ENCODE assay signal across 10 cellular contexts in genomic region chr9:129932303-129933151, GRCh38.
A peak's percentile ranks its signal among the peaks of the same experiment; 100 is the strongest.
DNase-seq lines count a peak whose midpoint lies in the region; ATAC-seq and TF ChIP-seq lines count a peak whose summit lies in the region.
"Had no signal": no experiment of that assay in that cellular context is flagged by ENCODE, and none has a peak within 500 bp of the region (broad histone marks: within the 10 kb centered on the region; RNA-seq: fewer than 3 reads in every experiment).

No MANE protein-coding gene starts in this region.

- no peaks in the 10 kb centered on the region for H3K9me3 Mint-ChIP-seq in activated naive CD4-positive, alpha-beta T cell treated with anti-CD3 and anti-CD28 coated beads, Interleukin-2, amount 10 ng/mL, durations not matched to agents 7 days and 5 days
- no peaks in the 10 kb centered on the region for H3K9me3 Mint-ChIP-seq in activated naive CD8-positive, alpha-beta T cell treated with anti-CD3 and anti-CD28 coated beads, Interleukin-2, amount 10 ng/mL, durations not matched to agents 7 days and 5 days
- no peaks in the 10 kb centered on the region for H3K9me3 Mint-ChIP-seq in type B pancreatic cell

- CTCF ChIA-PET in activated naive CD4-positive, alpha-beta T cell treated with anti-CD3 and anti-CD28 coated beads, Interleukin-2, amount 10 ng/mL, durations not matched to agents 7 days and 5 days (lab: Charles Lee), result interaction anchor here (0.6 to 1.3 kb wide), 4 partner anchors 22 to 107 kb away, joined by 3 read pairs; no protein-coding TSS in a partner anchor

- no peak overlapping the region for H3K4me3 ChIP-seq in lower lobe of right lung

- intact Hi-C loops in lower lobe of right lung (cut with DNase I), result no loop called here

- H3K4me3 Mint-ChIP-seq in activated naive CD4-positive, alpha-beta T cell treated with anti-CD3 and anti-CD28 coated beads, Interleukin-2, amount 10 ng/mL, durations not matched to agents 7 days and 5 days, result peak overlapping the region; percentile 16
- H3K4me3 Mint-ChIP-seq in activated naive CD8-positive, alpha-beta T cell treated with anti-CD3 and anti-CD28 coated beads, Interleukin-2, amount 10 ng/mL, durations not matched to agents 7 days and 5 days, result peak overlapping the region; percentile 65
- peak overlapping the region; percentile 15 for H3K4me3 Mint-ChIP-seq in type B pancreatic cell

- peaks cover 18% of the 10 kb centered on the region for H3K36me3 ChIP-seq in lower lobe of right lung

- peaks cover 52% of the 10 kb centered on the region for H3K4me1 Mint-ChIP-seq in activated naive CD4-positive, alpha-beta T cell treated with anti-CD3 and anti-CD28 coated beads, Interleukin-2, amount 10 ng/mL, durations not matched to agents 7 days and 5 days
- H3K4me1 Mint-ChIP-seq in activated naive CD8-positive, alpha-beta T cell treated with anti-CD3 and anti-CD28 coated beads, Interleukin-2, amount 10 ng/mL, durations not matched to agents 7 days and 5 days, result peaks cover 37% of the 10 kb centered on the region
- H3K4me1 Mint-ChIP-seq in type B pancreatic cell (ENCODE audit: unreplicated experiment), result peaks cover 23% of the 10 kb centered on the region

- peak overlapping the region; percentile 78 for H3K27ac Mint-ChIP-seq in activated naive CD4-positive, alpha-beta T cell treated with anti-CD3 and anti-CD28 coated beads, Interleukin-2, amount 10 ng/mL, durations not matched to agents 7 days and 5 days
- peak overlapping the region; percentile 77 for H3K27ac Mint-ChIP-seq in activated naive CD8-positive, alpha-beta T cell treated with anti-CD3 and anti-CD28 coated beads, Interleukin-2, amount 10 ng/mL, durations not matched to agents 7 days and 5 days
- peak overlapping the region; percentile 32 for H3K27ac Mint-ChIP-seq in type B pancreatic cell

- no peaks in the 10 kb centered on the region for H3K27me3 ChIP-seq in lower lobe of right lung (ENCODE audit: low read depth)

- TF ChIP-seq CTCF in lower lobe of right lung (IDR thresholded peaks at IDR 0.05), result no peak
- no peak for TF ChIP-seq CTCF in type B pancreatic cell (conservative IDR thresholded peaks at IDR 0.05)

- no peak for ATAC-seq in activated naive CD8-positive, alpha-beta T cell treated with anti-CD3 and anti-CD28 coated beads, Interleukin-2, amount 10 ng/mL, durations not matched to agents 7 days and 5 days (ENCODE audit: low read depth)
- peak in 1 of 2 donors; percentile 26 for ATAC-seq in lower lobe of right lung
- ATAC-seq in HG03108 (IDR thresholded peaks at IDR 0.05; ENCODE audit: unreplicated experiment), result no peak

- peaks cover 43% of the 10 kb centered on the region for H3K36me3 Mint-ChIP-seq in activated naive CD4-positive, alpha-beta T cell treated with anti-CD3 and anti-CD28 coated beads, Interleukin-2, amount 10 ng/mL, durations not matched to agents 7 days and 5 days
- peaks cover 30% of the 10 kb centered on the region for H3K36me3 Mint-ChIP-seq in activated naive CD8-positive, alpha-beta T cell treated with anti-CD3 and anti-CD28 coated beads, Interleukin-2, amount 10 ng/mL, durations not matched to agents 7 days and 5 days
- H3K36me3 Mint-ChIP-seq in type B pancreatic cell, result peaks cover 3% of the 10 kb centered on the region

- DNase-seq in activated naive CD4-positive, alpha-beta T cell treated with anti-CD3 and anti-CD28 coated beads, Interleukin-2, amount 10 ng/mL, durations not matched to agents 7 days and 5 days, result no peak
- no peak for DNase-seq in activated naive CD4-positive, alpha-beta T cell treated with anti-CD3 and anti-CD28 coated beads, Interleukin-2, amount 50 U/mL, for 16 hours
- DNase-seq in activated naive CD8-positive, alpha-beta T cell treated with anti-CD3 and anti-CD28 coated beads, Interleukin-2, amount 10 ng/mL, durations not matched to agents 7 days and 5 days, result no peak
- DNase-seq in lower lobe of right lung (no peak), type B pancreatic cell (ENCODE audit: extremely low spot score, unreplicated experiment) (no peak), mesenteric fat pad (ENCODE audit: low spot score) (no peak), A172 (ENCODE audit: low spot score) (no peak)
- DNase-seq: DMS53 had no signal

- POLR2A ChIA-PET in activated naive CD8-positive, alpha-beta T cell treated with anti-CD3 and anti-CD28 coated beads, Interleukin-2, amount 10 ng/mL, durations not matched to agents 7 days and 5 days (lab: Charles Lee), result interaction anchor here (1.1 to 1.5 kb wide), 4 partner anchors 10 to 41 kb away, joined by 3 to 4 read pairs (median 4); no protein-coding TSS in a partner anchor

- H3K27ac ChIP-seq in lower lobe of right lung, result peak overlapping the region; percentile 69
- H3K27ac ChIP-seq: epithelial cell of prostate had no signal

- no peaks in the 10 kb centered on the region for H3K27me3 Mint-ChIP-seq in activated naive CD4-positive, alpha-beta T cell treated with anti-CD3 and anti-CD28 coated beads, Interleukin-2, amount 10 ng/mL, durations not matched to agents 7 days and 5 days
- no peaks in the 10 kb centered on the region for H3K27me3 Mint-ChIP-seq in activated naive CD8-positive, alpha-beta T cell treated with anti-CD3 and anti-CD28 coated beads, Interleukin-2, amount 10 ng/mL, durations not matched to agents 7 days and 5 days
- no peaks in the 10 kb centered on the region for H3K27me3 Mint-ChIP-seq in type B pancreatic cell

- no peaks in the 10 kb centered on the region for H3K9me3 ChIP-seq in lower lobe of right lung

- peaks cover 48% of the 10 kb centered on the region for H3K4me1 ChIP-seq in lower lobe of right lung

Comparison
In these comparisons a context has a peak if more than half of its experiments do, and no peak if none do; other contexts are left out.
1. H3K4me3 Mint-ChIP-seq: peak in every context shown above with its lines; median percentile 65 in activated naive CD8-positive, alpha-beta T cell treated with anti-CD3 and anti-CD28 coated beads, Interleukin-2, amount 10 ng/mL, durations not matched to agents 7 days and 5 days; 16 in activated naive CD4-positive, alpha-beta T cell treated with anti-CD3 and anti-CD28 coated beads, Interleukin-2, amount 10 ng/mL, durations not matched to agents 7 days and 5 days; 15 in type B pancreatic cell.